In genomic region chr12:115937345-115937744, GRCh38 we compare ENCODE assay signal across 17 cellular contexts.
DNase-seq lines count a peak whose midpoint lies in the region; ATAC-seq, FAIRE-seq and TF ChIP-seq lines count a peak whose summit lies in the region.
"Had no signal": no experiment of that assay in that cellular context is flagged by ENCODE, and none has a peak within 500 bp of the region (broad histone marks: within the 10 kb centered on the region; RNA-seq: fewer than 3 reads in every experiment).

No MANE protein-coding gene starts in this region.

- no peak for FAIRE-seq in GM12891 (lab: Jason Lieb, UNC)
- FAIRE-seq: GM12878, H54 had no signal

- TF ChIP-seq CTCF in coronary artery (IDR thresholded peaks at IDR 0.05), result no peak
- TF ChIP-seq CTCF in foreskin keratinocyte (conservative IDR thresholded peaks at IDR 0.05), result no peak

- TF ChIP-seq POLR2A in GM12891 (IDR thresholded peaks at IDR 0.05; ENCODE audit: low read depth, low read length), result no peak

- H3K27ac ChIP-seq in coronary artery, result no peak overlapping the region
- no peak overlapping the region for H3K27ac ChIP-seq in foreskin keratinocyte
- H3K27ac ChIP-seq: BLaER1 treated with 17β-estradiol and CSF1 and Interleukin-3, amounts not matched to agents 10 nM and 100 nM; GM23248; HL-60 had no signal

- no peaks in the 10 kb centered on the region for H3K4me1 ChIP-seq in foreskin keratinocyte

- no peak overlapping the region for H3K4me3 ChIP-seq in coronary artery
- H3K4me3 ChIP-seq: BLaER1 treated with 17β-estradiol and CSF1 and Interleukin-3, amounts not matched to agents 10 nM and 100 nM; GM12878; GM23248 had no signal

- H3K27me3 ChIP-seq in foreskin keratinocyte, result peaks cover 2% of the 10 kb centered on the region
- H3K27me3 ChIP-seq: BLaER1 treated with 17β-estradiol and CSF1 and Interleukin-3, amounts not matched to agents 10 nM and 100 nM had no signal

- DNase-seq in activated CD8-positive, alpha-beta memory T cell treated with anti-CD3 and anti-CD28 coated beads for 24 hours, result peak; percentile 13
- DNase-seq in activated CD8-positive, alpha-beta memory T cell treated with anti-CD3 and anti-CD28 coated beads, Interleukin-2, amount 50 U/mL, for 4 hours, result no peak
- DNase-seq in coronary artery (ENCODE audit: low spot score), result peak; percentile 19
- DNase-seq in foreskin keratinocyte, result no peak
- no peak for DNase-seq in GM12891 (ENCODE audit: insufficient read length, low spot score)
- DNase-seq in NAMALWA (ENCODE audit: low spot score), result no peak
- DNase-seq: 8988T; Calu3; CD8-positive, alpha-beta T cell; DMS79 treated with DMSO at 0.1 percent for 48 hours; GM23248; HCEC 1CT had no signal

- ATAC-seq in foreskin keratinocyte (peak; percentile 15), HG02884 (IDR thresholded peaks at IDR 0.05; ENCODE audit: unreplicated experiment) (no peak)
- ATAC-seq: CD8-positive, alpha-beta T cell; GM12878 had no signal

TF ChIP-seq in GM12891, 5 proteins besides CTCF, POLR2A, EP300 and RAD21:
- TF ChIP-seq SPI1 (IDR thresholded peaks at IDR 0.05; ENCODE audit: low read depth, low read length) (no peak), TAF1 (IDR thresholded peaks at IDR 0.05; ENCODE audit: low read depth, low read length) (no peak), PAX5 (IDR thresholded peaks at IDR 0.05; ENCODE audit: insufficient read depth, low read length, severe bottlenecking) (no peak), POLR2AphosphoS5 (IDR thresholded peaks at IDR 0.05; ENCODE audit: low read depth, low read length) (no peak), POU2F2 (IDR thresholded peaks at IDR 0.05; ENCODE audit: low read depth, low read length) (no peak)

Comparison
In these comparisons a context has a peak if more than half of its experiments do, and no peak if none do; other contexts are left out.
1. DNase-seq: peak in activated CD8-positive, alpha-beta memory T cell treated with anti-CD3 and anti-CD28 coated beads for 24 hours (single experiment) and coronary artery (single experiment); none in activated CD8-positive, alpha-beta memory T cell treated with anti-CD3 and anti-CD28 coated beads, Interleukin-2, amount 50 U/mL, for 4 hours (single experiment), foreskin keratinocyte (0 of 2), GM12891 (single experiment) and NAMALWA (single experiment).